ENCODE assay signal across 1 cellular context in the genomic region with DNA sequence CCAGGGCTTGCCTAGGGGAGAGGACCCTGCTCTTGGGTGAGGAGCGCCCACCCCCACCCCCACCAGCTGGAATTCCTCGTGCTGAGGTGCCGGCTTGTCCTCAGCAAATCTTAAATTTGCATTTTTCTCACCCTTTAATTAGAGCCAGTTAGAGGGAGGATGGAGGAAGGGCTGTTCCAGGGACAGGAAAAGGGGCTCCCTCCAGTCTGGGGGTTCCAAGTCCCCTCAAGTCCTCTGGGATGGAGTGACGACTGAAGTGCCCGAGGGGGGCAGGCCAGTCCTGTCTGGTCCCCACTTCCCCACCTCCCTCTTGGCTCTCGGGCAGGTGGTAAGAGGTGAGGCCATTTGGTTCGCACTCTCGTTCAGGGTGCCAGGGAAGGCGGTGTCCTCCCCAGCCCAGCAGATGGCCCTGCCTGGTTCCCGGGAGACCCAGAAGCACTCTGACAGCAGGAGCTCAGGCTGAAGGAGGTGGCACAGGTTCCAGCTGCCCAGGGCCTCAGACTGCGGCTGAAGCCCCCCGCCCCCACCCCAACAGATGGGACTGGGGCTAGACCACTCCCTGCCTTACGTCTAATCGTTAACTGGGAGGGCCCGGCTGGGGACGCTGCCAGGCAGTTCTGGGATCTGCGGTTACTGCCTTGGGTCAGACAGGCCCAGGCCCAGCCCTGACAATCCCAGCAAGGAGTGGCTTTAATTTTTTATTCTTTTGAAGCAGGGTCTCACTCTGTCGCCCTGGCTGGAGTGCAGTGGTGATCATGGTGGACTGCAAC.
TF ChIP-seq lines count a peak whose summit lies in the region.

No MANE protein-coding gene starts in this region.

TF ChIP-seq in HEK293, 187 proteins besides CTCF, POLR2A, EP300 and RAD21 (continued from another document and continues in another):
- TF ChIP-seq, protein P1, sequence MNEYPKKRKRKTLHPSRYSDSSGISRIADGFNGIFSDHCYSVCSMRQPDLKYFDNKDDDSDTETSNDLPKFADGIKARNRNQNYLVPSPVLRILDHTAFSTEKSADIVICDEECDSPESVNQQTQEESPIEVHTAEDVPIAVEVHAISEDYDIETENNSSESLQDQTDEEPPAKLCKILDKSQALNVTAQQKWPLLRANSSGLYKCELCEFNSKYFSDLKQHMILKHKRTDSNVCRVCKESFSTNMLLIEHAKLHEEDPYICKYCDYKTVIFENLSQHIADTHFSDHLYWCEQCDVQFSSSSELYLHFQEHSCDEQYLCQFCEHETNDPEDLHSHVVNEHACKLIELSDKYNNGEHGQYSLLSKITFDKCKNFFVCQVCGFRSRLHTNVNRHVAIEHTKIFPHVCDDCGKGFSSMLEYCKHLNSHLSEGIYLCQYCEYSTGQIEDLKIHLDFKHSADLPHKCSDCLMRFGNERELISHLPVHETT (tag by site-specific recombination; IDR thresholded peaks at IDR 0.05), result no peak
- no peak for TF ChIP-seq ZNF132 (tag by site-specific recombination; IDR thresholded peaks at IDR 0.05; ENCODE audit: borderline replicate concordance)
- no peak for TF ChIP-seq ZNF610 (tag by site-specific recombination; IDR thresholded peaks at IDR 0.05; ENCODE audit: borderline replicate concordance)
- TF ChIP-seq ZNF169 (tag by site-specific recombination; IDR thresholded peaks at IDR 0.05), result no peak
- TF ChIP-seq, protein P2, sequence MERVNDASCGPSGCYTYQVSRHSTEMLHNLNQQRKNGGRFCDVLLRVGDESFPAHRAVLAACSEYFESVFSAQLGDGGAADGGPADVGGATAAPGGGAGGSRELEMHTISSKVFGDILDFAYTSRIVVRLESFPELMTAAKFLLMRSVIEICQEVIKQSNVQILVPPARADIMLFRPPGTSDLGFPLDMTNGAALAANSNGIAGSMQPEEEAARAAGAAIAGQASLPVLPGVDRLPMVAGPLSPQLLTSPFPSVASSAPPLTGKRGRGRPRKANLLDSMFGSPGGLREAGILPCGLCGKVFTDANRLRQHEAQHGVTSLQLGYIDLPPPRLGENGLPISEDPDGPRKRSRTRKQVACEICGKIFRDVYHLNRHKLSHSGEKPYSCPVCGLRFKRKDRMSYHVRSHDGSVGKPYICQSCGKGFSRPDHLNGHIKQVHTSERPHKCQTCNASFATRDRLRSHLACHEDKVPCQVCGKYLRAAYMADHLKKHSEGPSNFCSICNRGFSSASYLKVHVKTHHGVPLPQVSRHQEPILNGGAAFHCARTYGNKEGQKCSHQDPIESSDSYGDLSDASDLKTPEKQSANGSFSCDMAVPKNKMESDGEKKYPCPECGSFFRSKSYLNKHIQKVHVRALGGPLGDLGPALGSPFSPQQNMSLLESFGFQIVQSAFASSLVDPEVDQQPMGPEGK (tag by site-specific recombination; IDR thresholded peaks at IDR 0.05), result peak; percentile 93
- no peak for TF ChIP-seq ZNF23 (tag by site-specific recombination; IDR thresholded peaks at IDR 0.05; ENCODE audit: borderline replicate concordance)
- TF ChIP-seq ZNF621 (tag by site-specific recombination; IDR thresholded peaks at IDR 0.05), result no peak
- TF ChIP-seq, protein P3, sequence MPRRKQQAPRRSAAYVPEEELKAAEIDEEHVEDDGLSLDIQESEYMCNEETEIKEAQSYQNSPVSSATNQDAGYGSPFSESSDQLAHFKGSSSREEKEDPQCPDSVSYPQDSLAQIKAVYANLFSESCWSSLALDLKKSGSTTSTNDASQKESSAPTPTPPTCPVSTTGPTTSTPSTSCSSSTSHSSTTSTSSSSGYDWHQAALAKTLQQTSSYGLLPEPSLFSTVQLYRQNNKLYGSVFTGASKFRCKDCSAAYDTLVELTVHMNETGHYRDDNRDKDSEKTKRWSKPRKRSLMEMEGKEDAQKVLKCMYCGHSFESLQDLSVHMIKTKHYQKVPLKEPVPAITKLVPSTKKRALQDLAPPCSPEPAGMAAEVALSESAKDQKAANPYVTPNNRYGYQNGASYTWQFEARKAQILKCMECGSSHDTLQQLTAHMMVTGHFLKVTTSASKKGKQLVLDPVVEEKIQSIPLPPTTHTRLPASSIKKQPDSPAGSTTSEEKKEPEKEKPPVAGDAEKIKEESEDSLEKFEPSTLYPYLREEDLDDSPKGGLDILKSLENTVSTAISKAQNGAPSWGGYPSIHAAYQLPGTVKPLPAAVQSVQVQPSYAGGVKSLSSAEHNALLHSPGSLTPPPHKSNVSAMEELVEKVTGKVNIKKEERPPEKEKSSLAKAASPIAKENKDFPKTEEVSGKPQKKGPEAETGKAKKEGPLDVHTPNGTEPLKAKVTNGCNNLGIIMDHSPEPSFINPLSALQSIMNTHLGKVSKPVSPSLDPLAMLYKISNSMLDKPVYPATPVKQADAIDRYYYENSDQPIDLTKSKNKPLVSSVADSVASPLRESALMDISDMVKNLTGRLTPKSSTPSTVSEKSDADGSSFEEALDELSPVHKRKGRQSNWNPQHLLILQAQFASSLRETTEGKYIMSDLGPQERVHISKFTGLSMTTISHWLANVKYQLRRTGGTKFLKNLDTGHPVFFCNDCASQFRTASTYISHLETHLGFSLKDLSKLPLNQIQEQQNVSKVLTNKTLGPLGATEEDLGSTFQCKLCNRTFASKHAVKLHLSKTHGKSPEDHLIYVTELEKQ (tag by site-specific recombination; IDR thresholded peaks at IDR 0.05; ENCODE audit: borderline replicate concordance), result no peak
- TF ChIP-seq MZF1 (tag by site-specific recombination; IDR thresholded peaks at IDR 0.05; ENCODE audit: borderline replicate concordance), result no peak
- no peak for TF ChIP-seq ZNF292 (tag by site-specific recombination; IDR thresholded peaks at IDR 0.05; ENCODE audit: borderline replicate concordance, low read depth)
- TF ChIP-seq KLF1 (tag by site-specific recombination; IDR thresholded peaks at IDR 0.05), result peak; percentile 77
- no peak for TF ChIP-seq SETDB1 (IDR thresholded peaks at IDR 0.05; ENCODE audit: insufficient read length, low read length)
- no peak for TF ChIP-seq ZNF837 (tag by site-specific recombination; IDR thresholded peaks at IDR 0.05)
- no peak for TF ChIP-seq ZEB2 (tag by site-specific recombination; IDR thresholded peaks at IDR 0.05)
- TF ChIP-seq, protein P4, sequence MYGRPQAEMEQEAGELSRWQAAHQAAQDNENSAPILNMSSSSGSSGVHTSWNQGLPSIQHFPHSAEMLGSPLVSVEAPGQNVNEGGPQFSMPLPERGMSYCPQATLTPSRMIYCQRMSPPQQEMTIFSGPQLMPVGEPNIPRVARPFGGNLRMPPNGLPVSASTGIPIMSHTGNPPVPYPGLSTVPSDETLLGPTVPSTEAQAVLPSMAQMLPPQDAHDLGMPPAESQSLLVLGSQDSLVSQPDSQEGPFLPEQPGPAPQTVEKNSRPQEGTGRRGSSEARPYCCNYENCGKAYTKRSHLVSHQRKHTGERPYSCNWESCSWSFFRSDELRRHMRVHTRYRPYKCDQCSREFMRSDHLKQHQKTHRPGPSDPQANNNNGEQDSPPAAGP (tag by site-specific recombination; IDR thresholded peaks at IDR 0.05), result no peak; the same call in 1 of the 2 replicates
- TF ChIP-seq ZNF341 (tag by site-specific recombination; IDR thresholded peaks at IDR 0.05; ENCODE audit: low read depth), result peak; percentile 73
- no peak for TF ChIP-seq ZNF777 (tag by site-specific recombination; IDR thresholded peaks at IDR 0.05; ENCODE audit: borderline replicate concordance)
- TF ChIP-seq ZNF366 (tag by site-specific recombination; conservative IDR thresholded peaks at IDR 0.05), result no peak
- no peak for TF ChIP-seq ZNF10 (tag by site-specific recombination; IDR thresholded peaks at IDR 0.05)
- peak; percentile 32; the same call in 1 of the 2 replicates for TF ChIP-seq ZBTB20 (tag by site-specific recombination; IDR thresholded peaks at IDR 0.05)
- no peak for TF ChIP-seq ZNF416 (tag by site-specific recombination; IDR thresholded peaks at IDR 0.05)
- TF ChIP-seq ZNF302 (tag by site-specific recombination; IDR thresholded peaks at IDR 0.05; ENCODE audit: low read depth), result no peak
- TF ChIP-seq ZBTB8A (tag by site-specific recombination; IDR thresholded peaks at IDR 0.05), result peak; percentile 14; the same call in 1 of the 2 replicates
- TF ChIP-seq, protein P5, sequence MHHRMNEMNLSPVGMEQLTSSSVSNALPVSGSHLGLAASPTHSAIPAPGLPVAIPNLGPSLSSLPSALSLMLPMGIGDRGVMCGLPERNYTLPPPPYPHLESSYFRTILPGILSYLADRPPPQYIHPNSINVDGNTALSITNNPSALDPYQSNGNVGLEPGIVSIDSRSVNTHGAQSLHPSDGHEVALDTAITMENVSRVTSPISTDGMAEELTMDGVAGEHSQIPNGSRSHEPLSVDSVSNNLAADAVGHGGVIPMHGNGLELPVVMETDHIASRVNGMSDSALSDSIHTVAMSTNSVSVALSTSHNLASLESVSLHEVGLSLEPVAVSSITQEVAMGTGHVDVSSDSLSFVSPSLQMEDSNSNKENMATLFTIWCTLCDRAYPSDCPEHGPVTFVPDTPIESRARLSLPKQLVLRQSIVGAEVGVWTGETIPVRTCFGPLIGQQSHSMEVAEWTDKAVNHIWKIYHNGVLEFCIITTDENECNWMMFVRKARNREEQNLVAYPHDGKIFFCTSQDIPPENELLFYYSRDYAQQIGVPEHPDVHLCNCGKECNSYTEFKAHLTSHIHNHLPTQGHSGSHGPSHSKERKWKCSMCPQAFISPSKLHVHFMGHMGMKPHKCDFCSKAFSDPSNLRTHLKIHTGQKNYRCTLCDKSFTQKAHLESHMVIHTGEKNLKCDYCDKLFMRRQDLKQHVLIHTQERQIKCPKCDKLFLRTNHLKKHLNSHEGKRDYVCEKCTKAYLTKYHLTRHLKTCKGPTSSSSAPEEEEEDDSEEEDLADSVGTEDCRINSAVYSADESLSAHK (tag by site-specific recombination; IDR thresholded peaks at IDR 0.05), result no peak
- TF ChIP-seq ZNF600 (tag by site-specific recombination; IDR thresholded peaks at IDR 0.05), result peak; percentile 27; the same call in 1 of the 2 replicates
- no peak for TF ChIP-seq ZNF654 (tag by site-specific recombination; IDR thresholded peaks at IDR 0.05; ENCODE audit: low read depth)
- TF ChIP-seq ZNF747 (tag by site-specific recombination; IDR thresholded peaks at IDR 0.05), result no peak
- TF ChIP-seq, protein P6, sequence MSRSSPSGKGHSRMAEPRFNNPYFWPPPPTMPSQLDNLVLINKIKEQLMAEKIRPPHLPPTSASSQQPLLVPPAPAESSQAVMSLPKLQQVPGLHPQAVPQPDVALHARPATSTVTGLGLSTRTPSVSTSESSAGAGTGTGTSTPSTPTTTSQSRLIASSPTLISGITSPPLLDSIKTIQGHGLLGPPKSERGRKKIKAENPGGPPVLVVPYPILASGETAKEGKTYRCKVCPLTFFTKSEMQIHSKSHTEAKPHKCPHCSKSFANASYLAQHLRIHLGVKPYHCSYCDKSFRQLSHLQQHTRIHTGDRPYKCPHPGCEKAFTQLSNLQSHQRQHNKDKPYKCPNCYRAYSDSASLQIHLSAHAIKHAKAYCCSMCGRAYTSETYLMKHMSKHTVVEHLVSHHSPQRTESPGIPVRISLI (tag by site-specific recombination; IDR thresholded peaks at IDR 0.05), result no peak
- TF ChIP-seq, protein P7, sequence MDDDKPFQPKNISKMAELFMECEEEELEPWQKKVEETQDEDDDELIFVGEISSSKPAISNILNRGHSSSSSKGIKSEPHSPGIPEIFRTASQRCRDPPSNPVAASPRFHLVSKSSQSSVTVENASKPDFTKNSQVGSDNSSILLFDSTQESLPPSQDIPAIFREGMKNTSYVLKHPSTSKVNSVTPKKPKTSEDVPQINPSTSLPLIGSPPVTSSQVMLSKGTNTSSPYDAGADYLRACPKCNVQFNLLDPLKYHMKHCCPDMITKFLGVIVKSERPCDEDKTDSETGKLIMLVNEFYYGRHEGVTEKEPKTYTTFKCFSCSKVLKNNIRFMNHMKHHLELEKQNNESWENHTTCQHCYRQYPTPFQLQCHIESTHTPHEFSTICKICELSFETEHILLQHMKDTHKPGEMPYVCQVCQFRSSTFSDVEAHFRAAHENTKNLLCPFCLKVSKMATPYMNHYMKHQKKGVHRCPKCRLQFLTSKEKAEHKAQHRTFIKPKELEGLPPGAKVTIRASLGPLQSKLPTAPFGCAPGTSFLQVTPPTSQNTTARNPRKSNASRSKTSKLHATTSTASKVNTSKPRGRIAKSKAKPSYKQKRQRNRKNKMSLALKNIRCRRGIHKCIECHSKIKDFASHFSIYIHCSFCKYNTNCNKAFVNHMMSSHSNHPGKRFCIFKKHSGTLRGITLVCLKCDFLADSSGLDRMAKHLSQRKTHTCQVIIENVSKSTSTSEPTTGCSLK (tag by site-specific recombination; IDR thresholded peaks at IDR 0.05), result no peak
- TF ChIP-seq ZNF514 (tag by site-specific recombination; IDR thresholded peaks at IDR 0.05), result no peak
- TF ChIP-seq OSR2 (tag by site-specific recombination; IDR thresholded peaks at IDR 0.05), result peak; percentile 31; the same call in 1 of the 2 replicates
- TF ChIP-seq GLIS2 (tag by site-specific recombination; IDR thresholded peaks at IDR 0.05), result peak; percentile 39; the same call in 1 of the 2 replicates
- TF ChIP-seq ZNF155 (tag by site-specific recombination; IDR thresholded peaks at IDR 0.05), result no peak
- TF ChIP-seq, protein P8, sequence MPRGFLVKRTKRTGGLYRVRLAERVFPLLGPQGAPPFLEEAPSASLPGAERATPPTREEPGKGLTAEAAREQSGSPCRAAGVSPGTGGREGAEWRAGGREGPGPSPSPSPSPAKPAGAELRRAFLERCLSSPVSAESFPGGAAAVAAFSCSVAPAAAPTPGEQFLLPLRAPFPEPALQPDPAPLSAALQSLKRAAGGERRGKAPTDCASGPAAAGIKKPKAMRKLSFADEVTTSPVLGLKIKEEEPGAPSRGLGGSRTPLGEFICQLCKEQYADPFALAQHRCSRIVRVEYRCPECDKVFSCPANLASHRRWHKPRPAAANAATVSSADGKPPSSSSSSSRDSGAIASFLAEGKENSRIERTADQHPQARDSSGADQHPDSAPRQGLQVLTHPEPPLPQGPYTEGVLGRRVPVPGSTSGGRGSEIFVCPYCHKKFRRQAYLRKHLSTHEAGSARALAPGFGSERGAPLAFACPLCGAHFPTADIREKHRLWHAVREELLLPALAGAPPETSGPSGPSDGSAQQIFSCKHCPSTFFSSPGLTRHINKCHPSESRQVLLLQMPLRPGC (tag by site-specific recombination; IDR thresholded peaks at IDR 0.05), result no peak
- TF ChIP-seq, protein P9, sequence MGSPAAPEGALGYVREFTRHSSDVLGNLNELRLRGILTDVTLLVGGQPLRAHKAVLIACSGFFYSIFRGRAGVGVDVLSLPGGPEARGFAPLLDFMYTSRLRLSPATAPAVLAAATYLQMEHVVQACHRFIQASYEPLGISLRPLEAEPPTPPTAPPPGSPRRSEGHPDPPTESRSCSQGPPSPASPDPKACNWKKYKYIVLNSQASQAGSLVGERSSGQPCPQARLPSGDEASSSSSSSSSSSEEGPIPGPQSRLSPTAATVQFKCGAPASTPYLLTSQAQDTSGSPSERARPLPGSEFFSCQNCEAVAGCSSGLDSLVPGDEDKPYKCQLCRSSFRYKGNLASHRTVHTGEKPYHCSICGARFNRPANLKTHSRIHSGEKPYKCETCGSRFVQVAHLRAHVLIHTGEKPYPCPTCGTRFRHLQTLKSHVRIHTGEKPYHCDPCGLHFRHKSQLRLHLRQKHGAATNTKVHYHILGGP (tag by site-specific recombination; IDR thresholded peaks at IDR 0.05), result no peak
- peak; percentile 26; the same call in 1 of the 2 replicates for TF ChIP-seq SP2 (tag by site-specific recombination; IDR thresholded peaks at IDR 0.05)
- TF ChIP-seq ZNF138 (tag by site-specific recombination; IDR thresholded peaks at IDR 0.05; ENCODE audit: borderline replicate concordance), result no peak
- TF ChIP-seq ZNF629 (tag by site-specific recombination; IDR thresholded peaks at IDR 0.05), result no peak
- TF ChIP-seq ZNF16 (tag by site-specific recombination; IDR thresholded peaks at IDR 0.05; ENCODE audit: low read depth), result no peak
